ENCODE assay signal across 2 cellular contexts in genomic region chr11:117039270-117039669, GRCh38.
A peak's percentile ranks its signal among the peaks of the same experiment; 100 is the strongest.
TF ChIP-seq lines count a peak whose summit lies in the region.

No MANE protein-coding gene starts in this region.

TF ChIP-seq in HEK293, 187 proteins besides CTCF, POLR2A, EP300 and RAD21:
- TF ChIP-seq SP7 (tag by site-specific recombination; IDR thresholded peaks at IDR 0.05) (peak; percentile 61), ZNF133 (tag by site-specific recombination; IDR thresholded peaks at IDR 0.05) (no peak)

TF ChIP-seq in SK-N-SH, 30 proteins besides CTCF, POLR2A, EP300 and RAD21:
- TF ChIP-seq MEF2A (IDR thresholded peaks at IDR 0.05; ENCODE audit: borderline replicate concordance, low read depth): no peak
- TF ChIP-seq POLR2AphosphoS5 (IDR thresholded peaks at IDR 0.05; ENCODE audit: low read depth, low read length): no peak
- TF ChIP-seq YY1 (IDR thresholded peaks at IDR 0.05; ENCODE audit: low read depth): no peak
- no peak for TF ChIP-seq USF1 (IDR thresholded peaks at IDR 0.05; ENCODE audit: borderline replicate concordance, low read depth)
- TF ChIP-seq FOXM1 (IDR thresholded peaks at IDR 0.05; ENCODE audit: low read depth): no peak
- TF ChIP-seq IRF3 (IDR thresholded peaks at IDR 0.05; ENCODE audit: low read depth, low read length): no peak
- no peak for TF ChIP-seq GATA2 (CRISPR knock-in tag; IDR thresholded peaks at IDR 0.05)
- TF ChIP-seq, protein P1, sequence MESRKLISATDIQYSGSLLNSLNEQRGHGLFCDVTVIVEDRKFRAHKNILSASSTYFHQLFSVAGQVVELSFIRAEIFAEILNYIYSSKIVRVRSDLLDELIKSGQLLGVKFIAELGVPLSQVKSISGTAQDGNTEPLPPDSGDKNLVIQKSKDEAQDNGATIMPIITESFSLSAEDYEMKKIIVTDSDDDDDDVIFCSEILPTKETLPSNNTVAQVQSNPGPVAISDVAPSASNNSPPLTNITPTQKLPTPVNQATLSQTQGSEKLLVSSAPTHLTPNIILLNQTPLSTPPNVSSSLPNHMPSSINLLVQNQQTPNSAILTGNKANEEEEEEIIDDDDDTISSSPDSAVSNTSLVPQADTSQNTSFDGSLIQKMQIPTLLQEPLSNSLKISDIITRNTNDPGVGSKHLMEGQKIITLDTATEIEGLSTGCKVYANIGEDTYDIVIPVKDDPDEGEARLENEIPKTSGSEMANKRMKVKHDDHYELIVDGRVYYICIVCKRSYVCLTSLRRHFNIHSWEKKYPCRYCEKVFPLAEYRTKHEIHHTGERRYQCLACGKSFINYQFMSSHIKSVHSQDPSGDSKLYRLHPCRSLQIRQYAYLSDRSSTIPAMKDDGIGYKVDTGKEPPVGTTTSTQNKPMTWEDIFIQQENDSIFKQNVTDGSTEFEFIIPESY (IDR thresholded peaks at IDR 0.05; ENCODE audit: borderline replicate concordance, low read depth): no peak
- TF ChIP-seq SIN3A (IDR thresholded peaks at IDR 0.05; ENCODE audit: borderline replicate concordance, low read depth, low read length): no peak
- TF ChIP-seq RXRA (IDR thresholded peaks at IDR 0.05; ENCODE audit: borderline replicate concordance, low read depth): no peak
- TF ChIP-seq USF2 (IDR thresholded peaks at IDR 0.05; ENCODE audit: borderline replicate concordance, low read depth, low read length): no peak
- TF ChIP-seq NRF1 (IDR thresholded peaks at IDR 0.05; ENCODE audit: low read depth, low read length): no peak
- TF ChIP-seq FOXJ3 (CRISPR knock-in tag; IDR thresholded peaks at IDR 0.05): no peak
- no peak for TF ChIP-seq MAX (IDR thresholded peaks at IDR 0.05; ENCODE audit: low read depth)
- no peak for TF ChIP-seq REST (IDR thresholded peaks at IDR 0.05; ENCODE audit: low read depth, low read length)
TF ChIP-seq in SK-N-SH: peak in this region for 0.
